In genomic region chr4:85402371-85402770, GRCh38 we compare ENCODE assay signal across 12 cellular contexts.
DNase-seq lines count a peak whose midpoint lies in the region; ATAC-seq and TF ChIP-seq lines count a peak whose summit lies in the region.
"Had no signal": no experiment of that assay in that cellular context is flagged by ENCODE, and none has a peak within 500 bp of the region (broad histone marks: within the 10 kb centered on the region; RNA-seq: fewer than 3 reads in every experiment).

No MANE protein-coding gene starts in this region.

- dilution Hi-C loops in IMR-90 (cut with HindIII; ENCODE audit: low sequenced_read_pairs, unreplicated experiment) = no loop called here

- H3K4ac ChIP-seq in IMR-90 (ENCODE audit: low read depth, low read length) = no peak overlapping the region

- no peaks in the 10 kb centered on the region for H3K79me1 ChIP-seq in IMR-90 (ENCODE audit: low read depth in 1 of 2, low read length in 2 of 2)

- no peak overlapping the region for H2AK5ac ChIP-seq in IMR-90 (ENCODE audit: low read depth, low read length)

- no peak overlapping the region for H2AK9ac ChIP-seq in IMR-90 (replicated peaks; ENCODE audit: low read depth, low read length, poor library complexity)

- no peak overlapping the region for H4K8ac ChIP-seq in IMR-90 (ENCODE audit: low read depth in 2 of 2, low read length in 2 of 2)

- no peaks in the 10 kb centered on the region for H4K20me1 ChIP-seq in IMR-90 (ENCODE audit: insufficient read depth, low read length)

- no peak for ATAC-seq in IMR-90 (ENCODE audit: low read depth)
- peak; percentile 44 for ATAC-seq in left lung
- ATAC-seq in HG03442 (IDR thresholded peaks at IDR 0.05; ENCODE audit: unreplicated experiment) = no peak
- ATAC-seq: activated CD8-positive, alpha-beta T cell treated with anti-CD3 and anti-CD28 coated beads, Interleukin-2, amount 10 ng/mL, durations not matched to agents 7 days and 5 days had no signal

- TF ChIP-seq RAD21 in IMR-90 (IDR thresholded peaks at IDR 0.05; ENCODE audit: low read length) = no peak

- H3K36me3 ChIP-seq in IMR-90 (ENCODE audit: control insufficient read depth, insufficient read depth, low read length) (no peaks in the 10 kb centered on the region), left lung (no peaks in the 10 kb centered on the region)
- H3K36me3 ChIP-seq: cardiac muscle cell had no signal

- no peak overlapping the region for H3K9ac ChIP-seq in IMR-90 (ENCODE audit: low read depth, low read length)

- in situ Hi-C loops in IMR-90 (cut with MboI; ENCODE audit: low sequenced_read_pairs) = no loop called here

- H3K27me3 ChIP-seq in IMR-90 (ENCODE audit: control insufficient read depth, insufficient read depth, low read length) = no peaks in the 10 kb centered on the region
- H3K27me3 ChIP-seq in left lung = no peaks in the 10 kb centered on the region
- H3K27me3 ChIP-seq: cardiac muscle cell had no signal

- no peak overlapping the region for H2BK15ac ChIP-seq in IMR-90 (ENCODE audit: low read depth, low read length)

- H3K9me1 ChIP-seq in IMR-90 (ENCODE audit: insufficient read depth, low read length) = no peaks in the 10 kb centered on the region

- H3K56ac ChIP-seq in IMR-90 (ENCODE audit: extremely low read depth, insufficient read depth, low read length) = no peak overlapping the region

- H2BK120ac ChIP-seq in IMR-90 (ENCODE audit: low read depth, low read length) = no peak overlapping the region

- H3K27ac ChIP-seq in IMR-90 (ENCODE audit: insufficient read depth, low read length) (no peak overlapping the region), left lung (no peak overlapping the region)
- H3K27ac ChIP-seq: cardiac muscle cell had no signal

- no CpG with 5 or more reads among the region's 3 CpGs for WGBS in IMR-90 (ENCODE audit: extremely low coverage in 2 of 2, insufficient read length in 1 of 2), 2 experiments

- no peak overlapping the region for H2BK20ac ChIP-seq in IMR-90 (ENCODE audit: low read depth, low read length)

- no peak overlapping the region for H3K23ac ChIP-seq in IMR-90 (ENCODE audit: low read depth, low read length)

- H4K5ac ChIP-seq in IMR-90 (ENCODE audit: low read depth, low read length) = no peak overlapping the region

- BruUV-seq in IMR-90 (replicated peaks; lab: Mats Ljungman, UMichigan) = no TSS peak

- H3K4me1 ChIP-seq in IMR-90 (ENCODE audit: control insufficient read depth, insufficient read depth, low read length) = no peaks in the 10 kb centered on the region
- no peaks in the 10 kb centered on the region for H3K4me1 ChIP-seq in left lung

- no peak overlapping the region for H3K4me2 ChIP-seq in IMR-90 (ENCODE audit: low read depth, low read length)

- CTCF ChIA-PET in IMR-90 (lab: Yijun Ruan, JAX) = interaction anchor here (0.7 kb wide), 1 partner anchor 27 kb away, joined by 3 read pairs; no protein-coding TSS in a partner anchor

- no peak overlapping the region for H3K18ac ChIP-seq in IMR-90 (ENCODE audit: low read depth, low read length)

- POLR2A ChIA-PET in IMR-90 (lab: Charles Lee; ENCODE audit: unreplicated experiment) = no interaction called here

- no peak overlapping the region for H2BK5ac ChIP-seq in IMR-90 (ENCODE audit: low read depth, low read length, poor library complexity, severe bottlenecking)

- no peak overlapping the region for H3K14ac ChIP-seq in IMR-90 (replicated peaks; ENCODE audit: low read depth, low read length)

- no peaks in the 10 kb centered on the region for H3K9me3 ChIP-seq in IMR-90 (ENCODE audit: control insufficient read depth, insufficient read depth, low read length)
- H3K9me3 ChIP-seq in left lung = no peaks in the 10 kb centered on the region

- DNase-seq in AG08395 (ENCODE audit: low spot score) (peak; percentile 80), IMR-90 (peak; percentile 4), dedifferentiated amniotic fluid mesenchymal stem cell (ENCODE audit: extremely low spot score) (peak; percentile 71), left lung (no peak), T-helper 2 cell (no peak), Ammon's horn (ENCODE audit: low spot score) (no peak), NCI-H1436 treated with DMSO at 0.1 percent for 48 hours (lab: John Stamatoyannopoulos, UW) (no peak)
- DNase-seq: activated CD8-positive, alpha-beta T cell treated with anti-CD3 and anti-CD28 coated beads, Interleukin-2, amount 10 ng/mL, durations not matched to agents 7 days and 5 days; NCI-H1092 treated with DMSO at 0.1 percent for 48 hours; small intestine had no signal

- no peak overlapping the region for H4K91ac ChIP-seq in IMR-90 (ENCODE audit: insufficient read depth, low read depth, low read length)

- H3K4me3 ChIP-seq in IMR-90 (ENCODE audit: insufficient read depth, low read depth, low read length) (no peak overlapping the region), left lung (no peak overlapping the region)
- H3K4me3 ChIP-seq: cardiac muscle cell had no signal

- H2AFZ ChIP-seq in IMR-90 (replicated peaks; ENCODE audit: low read length, poor library complexity) = no peak overlapping the region

- no peak for TF ChIP-seq POLR2A in IMR-90 (IDR thresholded peaks at IDR 0.05; ENCODE audit: low read depth, low read length)

- no peak for TF ChIP-seq CTCF in IMR-90 (conservative IDR thresholded peaks at IDR 0.05; ENCODE audit: low read depth, low read length)
- TF ChIP-seq CTCF in left lung (IDR thresholded peaks at IDR 0.05) = no peak

- intact Hi-C loops in IMR-90 (cut with micrococcal nuclease) = no loop called here
- intact Hi-C loops in left lung (cut with DNase I) = no loop called here

TF ChIP-seq in IMR-90, 13 proteins besides CTCF, POLR2A, EP300 and RAD21:
- TF ChIP-seq CEBPB (IDR thresholded peaks at IDR 0.05; ENCODE audit: low read depth, low read length) (no peak), NFE2L2 (IDR thresholded peaks at IDR 0.05; ENCODE audit: low read depth, low read length) (no peak), USF2 (IDR thresholded peaks at IDR 0.05; ENCODE audit: low read depth, low read length) (no peak), CHD1 (IDR thresholded peaks at IDR 0.05; ENCODE audit: low read depth, low read length) (no peak), SMC3 (IDR thresholded peaks at IDR 0.05; ENCODE audit: low read depth, low read length) (no peak), MAFK (IDR thresholded peaks at IDR 0.05; ENCODE audit: low read depth, low read length) (no peak), MAZ (IDR thresholded peaks at IDR 0.05; ENCODE audit: borderline replicate concordance, low read depth, low read length) (no peak), ELK1 (IDR thresholded peaks at IDR 0.05; ENCODE audit: borderline replicate concordance, low read depth, low read length) (no peak), BHLHE40 (IDR thresholded peaks at IDR 0.05; ENCODE audit: low read depth, low read length) (no peak), FOS (IDR thresholded peaks at IDR 0.05; ENCODE audit: low read depth, low read length) (no peak), RFX5 (IDR thresholded peaks at IDR 0.05; ENCODE audit: low read depth, low read length) (no peak)

Comparison
In these comparisons a context has a peak if more than half of its experiments do, and no peak if none do; other contexts are left out.
1. DNase-seq: peak in AG08395 (single experiment), IMR-90 (single experiment) and dedifferentiated amniotic fluid mesenchymal stem cell (single experiment); none in left lung (0 of 2), T-helper 2 cell (0 of 5), Ammon's horn (single experiment) and NCI-H1436 treated with DMSO at 0.1 percent for 48 hours (single experiment).